18 cellular contexts compared by ENCODE assay signal in genomic region chr3:4928277-4928789, GRCh38. TPM values are rescaled to one million over a fixed set of nuclear protein-coding genes. Genes with fewer than 3 reads are reported as not detected.
DNase-seq lines count a peak whose midpoint lies in the region; ATAC-seq, FAIRE-seq and TF ChIP-seq lines count a peak whose summit lies in the region.
"Had no signal": no experiment of that assay in that cellular context is flagged by ENCODE, and none has a peak within 500 bp of the region (broad histone marks: within the 10 kb centered on the region; RNA-seq: fewer than 3 reads in every experiment).

No MANE protein-coding gene starts in this region.

- in situ Hi-C loops in GM12878 (cut with MboI) = no loop called here

- H2AFZ ChIP-seq in GM12878 (ENCODE audit: control insufficient read depth, low read depth, low read length) = no peak overlapping the region; the same call in 1 of the 2 replicates

- no peaks in the 10 kb centered on the region for H3K36me3 Mint-ChIP-seq in activated naive CD4-positive, alpha-beta T cell treated with anti-CD3 and anti-CD28 coated beads, Interleukin-2, amount 50 U/mL, for 24 hours
- H3K36me3 Mint-ChIP-seq in stimulated activated effector memory CD8-positive, alpha-beta T cell treated with anti-CD3 and anti-CD28 coated beads, Interleukin-12 subunit alpha, Interleukin-12 subunit beta, amount 100 ng/mL, for 72 hours = no peaks in the 10 kb centered on the region
- H3K36me3 Mint-ChIP-seq: brain had no signal

- no peak for TF ChIP-seq POLR2A in GM12878 (IDR thresholded peaks at IDR 0.05; ENCODE audit: low read depth, low read length)

- H3K36me3 ChIP-seq in GM12878 (ENCODE audit: control insufficient read depth in 2 of 2, insufficient read depth in 2 of 2, low read length in 1 of 2) = no peaks in the 10 kb centered on the region
- H3K36me3 ChIP-seq: HAP-1, thyroid gland had no signal

- CTCF ChIA-PET in GM12878 (lab: Yijun Ruan, JAX) = interaction anchor here (0.6 to 2.2 kb wide), 9 partner anchors 22 to 207 kb away, joined by 3 to 9 read pairs (median 3); no protein-coding TSS in a partner anchor

- no peaks in the 10 kb centered on the region for H3K27me3 Mint-ChIP-seq in activated naive CD4-positive, alpha-beta T cell treated with anti-CD3 and anti-CD28 coated beads, Interleukin-2, amount 50 U/mL, for 24 hours

- H3K79me2 ChIP-seq in GM12878 (ENCODE audit: control insufficient read depth, insufficient read depth, low read length) = no peaks in the 10 kb centered on the region

- H3K27ac Mint-ChIP-seq in activated naive CD4-positive, alpha-beta T cell treated with anti-CD3 and anti-CD28 coated beads, Interleukin-2, amount 50 U/mL, for 24 hours = peak overlapping the region; percentile 43
- H3K27ac Mint-ChIP-seq in stimulated activated effector memory CD8-positive, alpha-beta T cell treated with anti-CD3 and anti-CD28 coated beads, Interleukin-12 subunit alpha, Interleukin-12 subunit beta, amount 100 ng/mL, for 72 hours = peak overlapping the region; percentile 38
- H3K27ac Mint-ChIP-seq: brain had no signal

- no peaks in the 10 kb centered on the region for H4K20me1 ChIP-seq in GM12878 (ENCODE audit: control insufficient read depth, insufficient read depth)

- H3K9me3 ChIP-seq in GM12878 (replicated peaks; ENCODE audit: control insufficient read depth, insufficient read depth, low read length) = no peaks in the 10 kb centered on the region; the same call in 2 of the 3 replicates
- H3K9me3 ChIP-seq: HAP-1, thyroid gland had no signal

- no peak overlapping the region for H3K27ac ChIP-seq in GM12878 (ENCODE audit: control insufficient read depth, insufficient read depth)
- H3K27ac ChIP-seq: thyroid gland had no signal

- H3K4me1 ChIP-seq in GM12878 (ENCODE audit: control insufficient read depth, insufficient read depth, low read length) = peaks cover 19% of the 10 kb centered on the region
- H3K4me1 ChIP-seq: HAP-1, thyroid gland had no signal

- no peak for TF ChIP-seq CTCF in GM12878 (IDR thresholded peaks at IDR 0.05 in 2 of 3, conservative IDR thresholded peaks at IDR 0.05 in 1 of 3; ENCODE audit: control insufficient read depth in 2 of 3, extremely low read depth in 1 of 3, insufficient read depth in 1 of 3, low read depth in 3 of 3, low read length in 3 of 3)

- WGBS in GM12878 (ENCODE audit: insufficient coverage, insufficient replicate concordance, low lambda C conversion rate, missing lambda C conversion rate) = 85% methylated on average over 7 of the region's 7 CpGs

- peak; percentile 18 to 20; a peak in 2 of 4 replicates for TF ChIP-seq EP300 in GM12878 (IDR thresholded peaks at IDR 0.05; ENCODE audit: borderline replicate concordance in 1 of 2, control insufficient read depth in 1 of 2, low read depth in 2 of 2, low read length in 2 of 2)

- SMC1A ChIA-PET in GM12878 (lab: Charles Lee; ENCODE audit: uncharacterized antibody, unreplicated experiment) = interaction anchor here (0.6 to 2.8 kb wide), 17 partner anchors 9 to 424 kb away, joined by 3 to 18 read pairs (median 4); no protein-coding TSS in a partner anchor

- no peaks in the 10 kb centered on the region for H3K27me3 ChIP-seq in GM12878 (replicated peaks in 1 of 2; ENCODE audit: control insufficient read depth in 2 of 2, insufficient read depth in 2 of 2, low read length in 1 of 2)
- H3K27me3 ChIP-seq: thyroid gland had no signal

- intact Hi-C loops in GM12878 (cut with micrococcal nuclease; ENCODE audit: unreplicated experiment) = loop anchor here (5.0 kb wide), 1 partner anchor 96 kb away; no protein-coding TSS in a partner anchor

- no peak overlapping the region for H3K9ac ChIP-seq in GM12878 (ENCODE audit: control insufficient read depth, insufficient read depth, low read length)

- RAD21 ChIA-PET in GM12878 (lab: Charles Lee; ENCODE audit: unreplicated experiment) = interaction anchor here (0.8 to 2.1 kb wide), 11 partner anchors 10 to 151 kb away, joined by 3 to 12 read pairs (median 4); partner anchors contain the start of gene BHLHE40

- no peak overlapping the region for H3K4me3 ChIP-seq in GM12878
- H3K4me3 ChIP-seq: HAP-1, thyroid gland had no signal

- no peaks in the 10 kb centered on the region for H3K9me3 Mint-ChIP-seq in activated naive CD4-positive, alpha-beta T cell treated with anti-CD3 and anti-CD28 coated beads, Interleukin-2, amount 50 U/mL, for 24 hours
- peaks cover 3% of the 10 kb centered on the region for H3K9me3 Mint-ChIP-seq in stimulated activated effector memory CD8-positive, alpha-beta T cell treated with anti-CD3 and anti-CD28 coated beads, Interleukin-12 subunit alpha, Interleukin-12 subunit beta, amount 100 ng/mL, for 72 hours

- no peak overlapping the region for H3K4me3 Mint-ChIP-seq in activated naive CD4-positive, alpha-beta T cell treated with anti-CD3 and anti-CD28 coated beads, Interleukin-2, amount 50 U/mL, for 24 hours
- no peak overlapping the region for H3K4me3 Mint-ChIP-seq in stimulated activated effector memory CD8-positive, alpha-beta T cell treated with anti-CD3 and anti-CD28 coated beads, Interleukin-12 subunit alpha, Interleukin-12 subunit beta, amount 100 ng/mL, for 72 hours
- H3K4me3 Mint-ChIP-seq: brain had no signal

- no peak overlapping the region for H3K4me2 ChIP-seq in GM12878 (ENCODE audit: control insufficient read depth, insufficient read depth)

- POLR2A ChIA-PET in GM12878 (lab: Charles Lee) = interaction anchor here (0.5 to 1.0 kb wide), 4 partner anchors 23 to 78 kb away, joined by 3 to 6 read pairs (median 4); no protein-coding TSS in a partner anchor

- H3K4me1 Mint-ChIP-seq in activated naive CD4-positive, alpha-beta T cell treated with anti-CD3 and anti-CD28 coated beads, Interleukin-2, amount 50 U/mL, for 24 hours = peaks cover 24% of the 10 kb centered on the region
- peaks cover 29% of the 10 kb centered on the region for H3K4me1 Mint-ChIP-seq in stimulated activated effector memory CD8-positive, alpha-beta T cell treated with anti-CD3 and anti-CD28 coated beads, Interleukin-12 subunit alpha, Interleukin-12 subunit beta, amount 100 ng/mL, for 72 hours

- no peak for TF ChIP-seq RAD21 in GM12878 (IDR thresholded peaks at IDR 0.05; ENCODE audit: insufficient read depth, low read depth, low read length)

- ATAC-seq in HG02642 (IDR thresholded peaks at IDR 0.05; ENCODE audit: poor library complexity, unreplicated experiment) (peak; percentile 17), GM12878 (peak; percentile 58)
- peak; percentile 78 for ATAC-seq in stimulated activated effector memory CD8-positive, alpha-beta T cell treated with anti-CD3 and anti-CD28 coated beads, Interleukin-12 subunit alpha, Interleukin-12 subunit beta, amount 100 ng/mL, for 72 hours

- no peak for FAIRE-seq in GM12878 (lab: Jason Lieb, UNC)
- FAIRE-seq: TTC549 had no signal

- no TSS peak for BruUV-seq in GM12878 (replicated peaks; lab: Mats Ljungman, UMichigan)

- DNase-seq in activated naive CD4-positive, alpha-beta T cell treated with anti-CD3 and anti-CD28 coated beads, Interleukin-2, amount 50 U/mL, for 16 hours = no peak
- no peak for DNase-seq in GM12878 (ENCODE audit: low read depth, low spot score)
- no peak for DNase-seq in stimulated activated effector memory CD8-positive, alpha-beta T cell treated with anti-CD3 and anti-CD28 coated beads, Interleukin-12 subunit alpha, Interleukin-12 subunit beta, amount 100 ng/mL, for 72 hours (ENCODE audit: low spot score in 2 of 2)
- DNase-seq in DMS79 treated with DMSO at 0.1 percent for 48 hours (lab: John Stamatoyannopoulos, UW) = no peak
- no peak for DNase-seq in NCI-H524 treated with DMSO at 0.1 percent for 48 hours (lab: John Stamatoyannopoulos, UW)
- DNase-seq in retina = no peak
- DNase-seq: activated gamma-delta T cell treated with Interleukin-2 at 50 U/mL for 16 hours; COR-L47; kidney glomerular epithelial cell; NCI-H1694 treated with DMSO at 0.1 percent for 48 hours; NCI-H510A treated with DMSO at 0.1 percent for 48 hours; stimulated activated CD4-positive, alpha-beta T cell treated with anti-CD3 and anti-CD28 coated beads, Interleukin-4, amount 100 ng/mL, for 1 hour; thyroid gland had no signal

TF ChIP-seq in GM12878, 131 proteins besides CTCF, POLR2A, EP300 and RAD21 (continues in another document):
- no peak for TF ChIP-seq JUND (IDR thresholded peaks at IDR 0.05; ENCODE audit: low read depth, low read length)
- TF ChIP-seq EED (IDR thresholded peaks at IDR 0.05; ENCODE audit: low read depth) = 0 out of 2 replicates have a peak, but pooled peaks have one; percentile 12
- TF ChIP-seq RBBP5 (conservative IDR thresholded peaks at IDR 0.05) = no peak
- TF ChIP-seq IKZF1 (conservative IDR thresholded peaks at IDR 0.05) = peak; percentile 62; the same call in 1 of the 2 replicates
- no peak for TF ChIP-seq YBX1 (IDR thresholded peaks at IDR 0.05)
- TF ChIP-seq MEF2A (IDR thresholded peaks at IDR 0.05; ENCODE audit: insufficient read depth, low read depth, low read length) = 0 out of 2 replicates have a peak, but pooled peaks have one; percentile 2
- peak; percentile 11 to 32; a peak in 3 of 4 replicates for TF ChIP-seq IKZF2 (IDR thresholded peaks at IDR 0.05)
- TF ChIP-seq MTA2 (IDR thresholded peaks at IDR 0.05; ENCODE audit: low read depth) = peak; percentile 18; the same call in 1 of the 2 replicates
- peak; percentile 58 for TF ChIP-seq RUNX3 (IDR thresholded peaks at IDR 0.05; ENCODE audit: low read length)
- TF ChIP-seq POLR2AphosphoS5 (IDR thresholded peaks at IDR 0.05; ENCODE audit: low read length) = no peak
- TF ChIP-seq BACH1 (IDR thresholded peaks at IDR 0.05; ENCODE audit: borderline replicate concordance) = no peak

RNA-seq across cellular contexts. Expression of gene BHLHE40, which starts 50.9 kb away (rescaled TPM):
- total RNA-seq in GM12878 (2013; cell fraction: nucleolus; rRNA removed) = 205 and 214 TPM in 2 replicates
- 58.3 and 61.5 TPM in 2 replicates for total RNA-seq in GM12878 (2014; rRNA removed)
- total RNA-seq in GM12878 (2014; rRNA removed; fragmentation: Illumina TruSeq; extraction: Trizol) = 36.1 and 36.5 TPM in 2 replicates
- total RNA-seq in GM12878 (2021) = 91.3 and 93.1 TPM in 2 replicates
- polyA plus RNA-seq in GM12878 (2011; ENCODE audit: low read depth) = 64.3 TPM
- 60.8 and 106 TPM in 2 replicates for polyA plus RNA-seq in GM12878 (2011; rRNA removed)
- polyA plus RNA-seq in GM12878 (2011; cell fraction: cytosol; rRNA removed) = 91.6 and 128 TPM in 2 replicates
- polyA plus RNA-seq in GM12878 (2011; cell fraction: nucleus; rRNA removed) = 163 and 169 TPM in 2 replicates
- 106 and 116 TPM in 2 replicates for polyA plus RNA-seq in GM12878 (2012)
- polyA plus RNA-seq in GM12878 (2014; fragmentation: Illumina TruSeq; extraction: Trizol) = 65.9 and 78.8 TPM in 2 replicates
- 10 to 100 TPM; 25.2 to 38.6 TPM for polyA plus RNA-seq in GM12878 (2014; fragmentation: Nextera tagmentation; extraction: Ambion mirVana)
- 62.4 and 63.6 TPM in 2 replicates for polyA plus RNA-seq in GM12878 (2014; rRNA removed)
- polyA plus RNA-seq in GM12878 (2016; fragmentation: Nextera tagmentation; extraction: Ambion mirVana) = 10 to 100 TPM; 43.9 to 44.5 TPM
- polyA minus RNA-seq in GM12878 (2011; rRNA and poly(A)+ RNA removed) = 93.4 and 100 TPM in 2 replicates
- 60.8 and 70.8 TPM in 2 replicates for polyA minus RNA-seq in GM12878 (2011; cell fraction: cytosol; rRNA and poly(A)+ RNA removed)
- 99.1 and 124 TPM in 2 replicates for polyA minus RNA-seq in GM12878 (2011; cell fraction: nucleus; rRNA and poly(A)+ RNA removed)

Comparison
In these comparisons a context has a peak if more than half of its experiments do, and no peak if none do; other contexts are left out.
1. ATAC-seq: peak in every context shown above with its lines; median percentile 78 in stimulated activated effector memory CD8-positive, alpha-beta T cell treated with anti-CD3 and anti-CD28 coated beads, Interleukin-12 subunit alpha, Interleukin-12 subunit beta, amount 100 ng/mL, for 72 hours; 58 in GM12878; 17 in HG02642.